Comparison of ENCODE assay signal across 10 cellular contexts in genomic region chr17:7380321-7380720, GRCh38. TPM values are rescaled to one million over a fixed set of nuclear protein-coding genes. Genes with fewer than 3 reads are reported as not detected.
DNase-seq lines count a peak whose midpoint lies in the region; ATAC-seq and TF ChIP-seq lines count a peak whose summit lies in the region.
"Had no signal": no experiment of that assay in that cellular context is flagged by ENCODE, and none has a peak within 500 bp of the region (broad histone marks: within the 10 kb centered on the region; RNA-seq: fewer than 3 reads in every experiment).

No MANE protein-coding gene starts in this region.

- TF ChIP-seq CTCF in GM23338 (conservative IDR thresholded peaks at IDR 0.05; ENCODE audit: low read depth in 2 of 2) (no peak), ascending aorta (IDR thresholded peaks at IDR 0.05) (no peak), smooth muscle cell (IDR thresholded peaks at IDR 0.05; ENCODE audit: borderline replicate concordance, insufficient read depth, poor library complexity, severe bottlenecking) (no peak), natural killer cell (IDR thresholded peaks at IDR 0.05) (no peak)

- H3K4me2 ChIP-seq in GM23338: peak overlapping the region; percentile 98
- H3K4me2 ChIP-seq in smooth muscle cell: peak overlapping the region; percentile 95

- no peak overlapping the region for H3K27ac ChIP-seq in GM23338 (ENCODE audit: low read depth)
- peak overlapping the region in 1 of 2 donors; percentile 29 for H3K27ac ChIP-seq in ascending aorta
- H3K27ac ChIP-seq in smooth muscle cell (ENCODE audit: low read depth): no peak overlapping the region

- peak overlapping the region; percentile 76 for H3K4me3 ChIP-seq in GM23338
- peak overlapping the region; percentile 52 to 67 for H3K4me3 ChIP-seq in ascending aorta
- H3K4me3 ChIP-seq in iPS-15b (ENCODE audit: low read depth, low read length): peak overlapping the region; percentile 50
- H3K4me3 ChIP-seq in smooth muscle cell: peak overlapping the region; percentile 65

- H3K4me1 Mint-ChIP-seq in GM23338: peaks cover 21% of the 10 kb centered on the region
- peaks cover 0 to 11% of the 10 kb centered on the region in 2 donors for H3K4me1 Mint-ChIP-seq in natural killer cell

- no peak overlapping the region for H3K9ac ChIP-seq in iPS-15b (ENCODE audit: low read depth, low read length)
- H3K9ac ChIP-seq in smooth muscle cell (ENCODE audit: low read depth): peak overlapping the region; percentile 62

- H2AFZ ChIP-seq in GM23338 (peak overlapping the region; percentile 99), smooth muscle cell (ENCODE audit: low read depth) (peak overlapping the region; percentile 51)

- H3K4me1 ChIP-seq in GM23338 (ENCODE audit: insufficient read depth): peaks cover 17% of the 10 kb centered on the region
- peaks cover 4 to 20% of the 10 kb centered on the region in 2 donors for H3K4me1 ChIP-seq in ascending aorta
- peaks cover 9% of the 10 kb centered on the region for H3K4me1 ChIP-seq in iPS-15b (ENCODE audit: control insufficient read depth, insufficient read depth, low read length)
- H3K4me1 ChIP-seq in smooth muscle cell (ENCODE audit: low read depth): peaks cover 19% of the 10 kb centered on the region

- H3K27me3 Mint-ChIP-seq in GM23338 (ENCODE audit: insufficient read depth, low read depth, poor library complexity) (peaks cover 40% of the 10 kb centered on the region), natural killer cell (ENCODE audit: low read depth in 2 of 2) (peaks cover 30 to 48% of the 10 kb centered on the region in 2 donors)

- H3K27me3 ChIP-seq in GM23338 (ENCODE audit: insufficient read depth): peaks cover 42% of the 10 kb centered on the region
- H3K27me3 ChIP-seq in ascending aorta: no peaks in the 10 kb centered on the region
- H3K27me3 ChIP-seq in iPS-15b (ENCODE audit: control insufficient read depth, insufficient read depth, low read length): peaks cover 35% of the 10 kb centered on the region
- peaks cover 22% of the 10 kb centered on the region for H3K27me3 ChIP-seq in smooth muscle cell (ENCODE audit: low read depth)

- H3F3A ChIP-seq in GM23338 (replicated peaks; ENCODE audit: low read depth) (peaks cover 20% of the 10 kb centered on the region; the same call in 1 of the 2 replicates), smooth muscle cell (ENCODE audit: low read depth) (no peaks in the 10 kb centered on the region)

- H3K9me2 ChIP-seq in GM23338 (ENCODE audit: insufficient read depth): no peaks in the 10 kb centered on the region

- no peaks in the 10 kb centered on the region for H3K79me2 ChIP-seq in GM23338 (replicated peaks; ENCODE audit: insufficient read depth)
- H3K79me2 ChIP-seq in smooth muscle cell (ENCODE audit: low read depth): no peaks in the 10 kb centered on the region

- no peak for ATAC-seq in GM23338
- ATAC-seq in natural killer cell: no peak

- H3K9me3 Mint-ChIP-seq in GM23338 (peaks cover 13% of the 10 kb centered on the region), natural killer cell (no peaks in the 10 kb centered on the region)

- H3K4me3 Mint-ChIP-seq in GM23338 (peak overlapping the region; percentile 76), natural killer cell (no peak overlapping the region)

- no peaks in the 10 kb centered on the region for H3K9me3 ChIP-seq in ascending aorta
- H3K9me3 ChIP-seq in iPS-15b (ENCODE audit: control insufficient read depth, insufficient read depth, low read length): no peaks in the 10 kb centered on the region
- no peaks in the 10 kb centered on the region for H3K9me3 ChIP-seq in smooth muscle cell (replicated peaks; ENCODE audit: low read depth)

- H3K27ac Mint-ChIP-seq in GM23338 (no peak overlapping the region), natural killer cell (no peak overlapping the region)

- H3K36me3 ChIP-seq in GM23338 (ENCODE audit: insufficient read depth): no peaks in the 10 kb centered on the region; the same call in 1 of the 2 replicates
- H3K36me3 ChIP-seq in ascending aorta: no peaks in the 10 kb centered on the region
- H3K36me3 ChIP-seq in iPS-15b (ENCODE audit: control insufficient read depth, insufficient read depth, low read length): no peaks in the 10 kb centered on the region
- H3K36me3 ChIP-seq in smooth muscle cell (ENCODE audit: low read depth): no peaks in the 10 kb centered on the region

- intact Hi-C loops in ascending aorta (cut with DNase I) (no loop called here), natural killer cell (cut with micrococcal nuclease) (no loop called here)

- no peaks in the 10 kb centered on the region for H4K20me1 ChIP-seq in GM23338 (replicated peaks; ENCODE audit: insufficient read depth)
- no peaks in the 10 kb centered on the region for H4K20me1 ChIP-seq in smooth muscle cell (ENCODE audit: low read depth)

- peaks cover 5% of the 10 kb centered on the region; the same call in 2 of the 3 replicates for H3K36me3 Mint-ChIP-seq in GM23338 (ENCODE audit: low read depth)
- H3K36me3 Mint-ChIP-seq in natural killer cell: peaks cover 10% of the 10 kb centered on the region

- DNase-seq in GM23338 (ENCODE audit: low spot score) (peak; percentile 46), ascending aorta (ENCODE audit: low spot score in 2 of 2) (peak in 1 of 2 donors; percentile 72), smooth muscle cell (lab: John Stamatoyannopoulos, UW; ENCODE audit: unreplicated experiment) (no peak), natural killer cell (no peak), activated gamma-delta T cell treated with Interleukin-2 at 50 U/mL for 16 hours (no peak), 8988T (no peak), NCI-H2171 (lab: John Stamatoyannopoulos, UW) (no peak)
- DNase-seq: NCI-H2029 treated with DMSO at 0.1 percent for 48 hours had no signal

- WGBS in smooth muscle cell (ENCODE audit: low lambda C conversion rate): 50% methylated on average over 7 of the region's 7 CpGs

TF ChIP-seq in GM23338, 12 proteins besides CTCF, POLR2A, EP300 and RAD21:
- no peak for TF ChIP-seq ZNF331 (CRISPR knock-in tag; IDR thresholded peaks at IDR 0.05; ENCODE audit: low read depth)
- no peak for TF ChIP-seq CREB1 (CRISPR knock-in tag; IDR thresholded peaks at IDR 0.05; ENCODE audit: low read depth)
- no peak for TF ChIP-seq NANOG (IDR thresholded peaks at IDR 0.05; ENCODE audit: borderline replicate concordance)
- no peak for TF ChIP-seq EZH2 (IDR thresholded peaks at IDR 0.05; ENCODE audit: low read depth, unreplicated experiment)
TF ChIP-seq in GM23338: peak in this region for 0.

RNA-seq across cellular contexts. Expression of gene TNK1, which starts 0.6 kb away (rescaled TPM):
- total RNA-seq in GM23338 (2014; rRNA removed; shearing (Covaris generic)): 8.9 and 15.0 TPM in 2 replicates
- polyA plus RNA-seq in GM23338 (2016; fragmentation: Nextera tagmentation; extraction: Ambion mirVana) (6.1 TPM in 2 replicates), smooth muscle cell (3.6 and 13.5 TPM in 2 replicates)
- total RNA-seq in ascending aorta (0.43 TPM), smooth muscle cell (4.5 and 6.3 TPM in 2 replicates), natural killer cell (1 to 10 TPM in 1 of 3 donors, under 1 TPM in 2; 0.18 to 1.7 (median 0.73) TPM)

RNA-seq across cellular contexts. Expression of gene PLSCR3, which starts 14.0 kb away (rescaled TPM):
- 34.3 and 41.7 TPM in 2 replicates for total RNA-seq in GM23338 (2014; rRNA removed; shearing (Covaris generic))
- 29.5 and 30.0 TPM in 2 replicates for polyA plus RNA-seq in GM23338 (2016; fragmentation: Nextera tagmentation; extraction: Ambion mirVana)
- total RNA-seq in ascending aorta: 297 TPM
- total RNA-seq in smooth muscle cell: 29.3 and 34.7 TPM in 2 replicates
- 110 and 122 TPM in 2 replicates for polyA plus RNA-seq in smooth muscle cell
- total RNA-seq in natural killer cell: 10 to 100 TPM; 38.2 to 57.8 (median 47.0) TPM

RNA-seq across cellular contexts. Expression of gene TMEM256, which starts 23.6 kb away (rescaled TPM):
- 127 and 138 TPM in 2 replicates for total RNA-seq in GM23338 (2014; rRNA removed; shearing (Covaris generic))
- polyA plus RNA-seq in GM23338 (2016; fragmentation: Nextera tagmentation; extraction: Ambion mirVana) (197 and 227 TPM in 2 replicates), smooth muscle cell (87.9 and 90.6 TPM in 2 replicates)
- total RNA-seq in ascending aorta (241 TPM), smooth muscle cell (75.6 and 133 TPM in 2 replicates), natural killer cell (10 to 100 TPM; 31.8 to 35.9 (median 34.2) TPM)

RNA-seq across cellular contexts. Expression of gene TMEM95, which starts 25.4 kb away (rescaled TPM):
- not detected in 2 replicates for total RNA-seq in GM23338 (2014; rRNA removed; shearing (Covaris generic))
- polyA plus RNA-seq in GM23338 (2016; fragmentation: Nextera tagmentation; extraction: Ambion mirVana) (not detected in 2 replicates), smooth muscle cell (0.34 TPM in 1 of 2 replicates, not detected in the other)
- total RNA-seq in ascending aorta (not detected), smooth muscle cell (0.49 TPM in 1 of 2 replicates, not detected in the other), natural killer cell (not detected)
- total RNA-seq: mononuclear cell had no signal

RNA-seq across cellular contexts. Expression of gene NLGN2, which starts 27.3 kb away (rescaled TPM):
- 26.8 and 38.7 TPM in 2 replicates for total RNA-seq in GM23338 (2014; rRNA removed; shearing (Covaris generic))
- polyA plus RNA-seq in GM23338 (2016; fragmentation: Nextera tagmentation; extraction: Ambion mirVana): 14.4 TPM in 2 replicates
- 34.3 TPM for total RNA-seq in ascending aorta
- 15.1 and 20.9 TPM in 2 replicates for total RNA-seq in smooth muscle cell
- 10.8 and 11.9 TPM in 2 replicates for polyA plus RNA-seq in smooth muscle cell
- 1 to 10 TPM; 2.8 to 3.4 (median 3.1) TPM for total RNA-seq in natural killer cell
